Comparison of ENCODE assay signal across 17 cellular contexts in genomic region chr11:7281083-7281482, GRCh38. TPM values are rescaled to one million over a fixed set of nuclear protein-coding genes. Genes with fewer than 3 reads are reported as not detected.
DNase-seq lines count a peak whose midpoint lies in the region; ATAC-seq and TF ChIP-seq lines count a peak whose summit lies in the region.
"Had no signal": no experiment of that assay in that cellular context is flagged by ENCODE, and none has a peak within 500 bp of the region (broad histone marks: within the 10 kb centered on the region; RNA-seq: fewer than 3 reads in every experiment).

No MANE protein-coding gene starts in this region.

- no peak for TF ChIP-seq CTCF in omental fat pad (IDR thresholded peaks at IDR 0.05)

- peak; percentile 35 for DNase-seq in 8988T
- DNase-seq in HT1080 (ENCODE audit: low read depth): peak; percentile 70
- peak; percentile 26 for DNase-seq in astrocyte of the hippocampus (ENCODE audit: low read depth, low spot score)
- DNase-seq in iPS-NIHi7 (ENCODE audit: extremely low spot score): peak; percentile 13
- DNase-seq in NCI-H82 (lab: John Stamatoyannopoulos, UW): no peak
- no peak for DNase-seq in omental fat pad (ENCODE audit: low spot score)
- DNase-seq in NCI-H1930 (lab: John Stamatoyannopoulos, UW): no peak
- DNase-seq: activated CD4-positive, alpha-beta memory T cell treated with anti-CD3 and anti-CD28 coated beads, Interleukin-2, amount 10 ng/mL, durations not matched to agents 7 days and 5 days; activated naive CD8-positive, alpha-beta T cell treated with anti-CD3 and anti-CD28 coated beads, Interleukin-2, amount 50 U/mL, for 24 hours; activated T-cell treated with anti-CD3 and anti-CD28 coated beads, Interleukin-2, amount 50 U/mL, for 72 hours; CD4-positive, alpha-beta T cell; erythroblast; left colon; NCI-H1417 treated with DMSO at 0.1 percent for 48 hours; NCI-H446 treated with DMSO at 0.1 percent for 48 hours had no signal

- ATAC-seq in GM18907 (IDR thresholded peaks at IDR 0.05; ENCODE audit: unreplicated experiment) (no peak), omental fat pad (ENCODE audit: low FRiP score) (no peak)
- ATAC-seq: activated naive CD8-positive, alpha-beta T cell treated with anti-CD3 and anti-CD28 coated beads, Interleukin-2, amount 50 U/mL, for 24 hours; activated T-cell treated with anti-CD3 and anti-CD28 coated beads, Interleukin-2, amount 50 U/mL, for 72 hours; HCT116; left colon had no signal

RNA-seq across cellular contexts. Expression of gene SYT9, which starts 29.4 kb away (rescaled TPM):
- total RNA-seq in HT1080 (2014; rRNA removed; shearing (Covaris generic)): 0.11 and 0.33 TPM in 2 replicates
- 0.42 and 0.59 TPM in 2 replicates for polyA plus RNA-seq in HT1080 (2015; cell fraction: cytosol; rRNA removed)
- 0.54 and 0.61 TPM in 2 replicates for polyA plus RNA-seq in HT1080 (2015; cell fraction: nucleus; rRNA removed)
- total RNA-seq in omental fat pad: under 1 TPM in 2 of 4 donors, not detected in 2; 0.13 to 0.46 TPM
- total RNA-seq: activated CD4-positive, alpha-beta memory T cell treated with anti-CD3 and anti-CD28 coated beads, Interleukin-2, amount 10 ng/mL, durations not matched to agents 7 days and 5 days; activated T-cell treated with anti-CD3 and anti-CD28 coated beads, Interleukin-2, amount 50 U/mL, for 72 hours; CD4-positive, alpha-beta T cell had no signal

Comparison
In these comparisons a context has a peak if more than half of its experiments do, and no peak if none do; other contexts are left out.
1. DNase-seq: peak in 8988T (single experiment), HT1080 (single experiment), astrocyte of the hippocampus (single experiment) and iPS-NIHi7 (single experiment); none in NCI-H82 (single experiment), omental fat pad (single experiment) and NCI-H1930 (0 of 2).